29 cellular contexts compared by ENCODE assay signal in the genomic region with DNA sequence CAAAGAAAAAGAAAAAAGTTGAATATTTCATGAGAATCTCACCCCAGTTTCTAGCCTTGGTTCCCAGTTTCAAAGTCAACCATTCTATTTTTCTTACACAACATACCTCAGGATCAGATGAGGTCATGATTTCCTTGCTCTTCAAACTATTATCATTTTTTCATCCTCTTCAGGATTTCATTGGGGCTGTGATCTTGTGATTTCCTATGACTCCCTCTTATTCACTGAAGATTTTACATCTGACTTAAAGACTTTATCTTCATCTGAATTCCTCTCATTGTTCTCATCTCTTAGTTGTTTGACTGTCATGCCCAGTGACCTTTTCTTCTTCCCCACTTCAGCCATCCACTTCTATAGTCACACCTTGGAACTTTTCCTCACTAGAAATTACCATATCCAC. TPM values are rescaled to one million over a fixed set of nuclear protein-coding genes. Genes with fewer than 3 reads are reported as not detected.
A peak's percentile ranks its signal among the peaks of the same experiment; 100 is the strongest.
DNase-seq lines count a peak whose midpoint lies in the region; ATAC-seq and TF ChIP-seq lines count a peak whose summit lies in the region.
"Had no signal": no experiment of that assay in that cellular context is flagged by ENCODE, and none has a peak within 500 bp of the region (broad histone marks: within the 10 kb centered on the region; RNA-seq: fewer than 3 reads in every experiment).

No MANE protein-coding gene starts in this region.

- H3K4me1 Mint-ChIP-seq in activated T-cell treated with anti-CD3 and anti-CD28 coated beads, Interleukin-2, amount 50 U/mL, for 72 hours (ENCODE audit: low read depth) = peaks cover 14% of the 10 kb centered on the region

- H4K20me1 ChIP-seq in osteoblast (ENCODE audit: insufficient read depth, low read length) = no peaks in the 10 kb centered on the region
- H4K20me1 ChIP-seq: BLaER1 treated with 17β-estradiol and CSF1 and Interleukin-3, amounts not matched to agents 10 nM and 100 nM had no signal

- H3K27ac Mint-ChIP-seq in activated T-cell treated with anti-CD3 and anti-CD28 coated beads, Interleukin-2, amount 50 U/mL, for 72 hours = no peak overlapping the region
- H3K27ac Mint-ChIP-seq: activated CD4-positive, alpha-beta memory T cell treated with anti-CD3 and anti-CD28 coated beads for 36 hours; natural killer cell had no signal

- no peak overlapping the region for H3K4me3 Mint-ChIP-seq in activated T-cell treated with anti-CD3 and anti-CD28 coated beads, Interleukin-2, amount 50 U/mL, for 72 hours
- H3K4me3 Mint-ChIP-seq: activated CD4-positive, alpha-beta memory T cell treated with anti-CD3 and anti-CD28 coated beads for 36 hours; natural killer cell had no signal

- no peaks in the 10 kb centered on the region for H3K27me3 ChIP-seq in osteoblast (ENCODE audit: insufficient read depth, low read length)
- H3K27me3 ChIP-seq: dorsolateral prefrontal cortex, tibial artery, vagina had no signal

- no peak overlapping the region for H2AFZ ChIP-seq in osteoblast (ENCODE audit: low read length)

- intact Hi-C loops in mucosa of descending colon (cut with DNase I, micrococcal nuclease) = no loop called here

- ATAC-seq in HG02870 (IDR thresholded peaks at IDR 0.05; ENCODE audit: unreplicated experiment) = no peak
- no peak for ATAC-seq in activated T-cell treated with anti-CD3 and anti-CD28 coated beads, Interleukin-2, amount 50 U/mL, for 72 hours (replicated peaks in 1 of 2)
- ATAC-seq in mucosa of descending colon = no peak
- ATAC-seq: natural killer cell, PC-3, Right ventricle myocardium inferior had no signal

- no peak overlapping the region for H3K27ac ChIP-seq in osteoblast (ENCODE audit: low read depth, low read length)
- H3K27ac ChIP-seq: BLaER1 treated with 17β-estradiol and CSF1 and Interleukin-3, amounts not matched to agents 10 nM and 100 nM; dorsolateral prefrontal cortex; tibial artery; vagina had no signal

- H3K4me1 ChIP-seq in osteoblast (ENCODE audit: insufficient read depth, low read length) = peaks cover 4% of the 10 kb centered on the region
- H3K4me1 ChIP-seq in mucosa of descending colon (ENCODE audit: low read depth) = no peaks in the 10 kb centered on the region
- H3K4me1 ChIP-seq: vagina had no signal

- H3K4me3 ChIP-seq in epithelial cell of esophagus (ENCODE audit: low read length) (no peak overlapping the region), osteoblast (ENCODE audit: insufficient read depth, low read length) (no peak overlapping the region), mucosa of descending colon (no peak overlapping the region)
- H3K4me3 ChIP-seq: BLaER1 treated with 17β-estradiol and CSF1 and Interleukin-3, amounts not matched to agents 10 nM and 100 nM; dorsolateral prefrontal cortex; tibial artery; vagina had no signal

- peaks cover 0 to 2% of the 10 kb centered on the region in 2 donors for H3K9me3 Mint-ChIP-seq in activated T-cell treated with anti-CD3 and anti-CD28 coated beads, Interleukin-2, amount 50 U/mL, for 72 hours
- H3K9me3 Mint-ChIP-seq: activated CD4-positive, alpha-beta memory T cell treated with anti-CD3 and anti-CD28 coated beads for 36 hours; natural killer cell had no signal

- DNase-seq in ELR (ENCODE audit: low read depth) = peak; percentile 66
- DNase-seq in NCI-H226 = peak; percentile 65
- peak; percentile 10 for DNase-seq in epithelial cell of esophagus (ENCODE audit: low read depth)
- peak; percentile 47 for DNase-seq in osteoblast (ENCODE audit: insufficient read length, low spot score, missing footprints)
- DNase-seq in activated T-cell treated with anti-CD3 and anti-CD28 coated beads, Interleukin-2, amount 50 U/mL, for 72 hours = no peak
- no peak for DNase-seq in mucosa of descending colon
- DNase-seq: activated CD4-positive, alpha-beta memory T cell treated with anti-CD3 and anti-CD28 coated beads for 36 hours; activated CD4-positive, alpha-beta T cell treated with anti-CD3 and anti-CD28 coated beads for 1 hour; activated naive CD4-positive, alpha-beta T cell treated with Interleukin-2 at 50 U/mL for 16 hours; cerebellar nuclear complex; COR-L47; DMS53; dorsolateral prefrontal cortex; GDM1; islet precursor cell; KBM-7; natural killer cell; NCI-H1092 treated with DMSO at 0.1 percent for 48 hours; NCI-H187; NCI-H524; NK-92 treated with Interleukin-12 subunit alpha and Interleukin-12 subunit beta, amount 100 ng/mL, for 24 hours; occipital lobe; PC-3; stimulated activated CD4-positive, alpha-beta T cell treated with anti-CD3 and anti-CD28 coated beads, Interleukin-4, amount 100 ng/mL, for 24 hours; tibial artery had no signal

- no peaks in the 10 kb centered on the region for H3K9me3 ChIP-seq in osteoblast (ENCODE audit: low read depth, low read length)
- H3K9me3 ChIP-seq in mucosa of descending colon = no peaks in the 10 kb centered on the region
- H3K9me3 ChIP-seq: tibial artery, vagina had no signal

- no peaks in the 10 kb centered on the region for H3K36me3 Mint-ChIP-seq in activated T-cell treated with anti-CD3 and anti-CD28 coated beads, Interleukin-2, amount 50 U/mL, for 72 hours (ENCODE audit: insufficient read depth in 2 of 2)
- H3K36me3 Mint-ChIP-seq: activated CD4-positive, alpha-beta memory T cell treated with anti-CD3 and anti-CD28 coated beads for 36 hours; natural killer cell had no signal

- H3K36me3 ChIP-seq in osteoblast (ENCODE audit: insufficient read depth, low read length) = no peaks in the 10 kb centered on the region
- H3K36me3 ChIP-seq in mucosa of descending colon (ENCODE audit: low read depth) = no peaks in the 10 kb centered on the region
- H3K36me3 ChIP-seq: BLaER1 treated with 17β-estradiol and CSF1 and Interleukin-3, amounts not matched to agents 10 nM and 100 nM; tibial artery; vagina had no signal

- peak overlapping the region; percentile 33 for H3K4me2 ChIP-seq in osteoblast (ENCODE audit: insufficient read depth, low read length)
- H3K4me2 ChIP-seq: BLaER1 treated with 17β-estradiol and CSF1 and Interleukin-3, amounts not matched to agents 10 nM and 100 nM had no signal

- H3K27me3 Mint-ChIP-seq in activated T-cell treated with anti-CD3 and anti-CD28 coated beads, Interleukin-2, amount 50 U/mL, for 72 hours (ENCODE audit: low read depth) = peaks cover 7% of the 10 kb centered on the region

- TF ChIP-seq CTCF in epithelial cell of esophagus (IDR thresholded peaks at IDR 0.05; ENCODE audit: insufficient read depth, low read depth, low read length, missing control alignments) = no peak
- no peak for TF ChIP-seq CTCF in osteoblast (IDR thresholded peaks at IDR 0.05; ENCODE audit: extremely low read depth, low read depth, low read length)
- TF ChIP-seq CTCF in mucosa of descending colon (IDR thresholded peaks at IDR 0.05) = no peak

- H3K79me2 ChIP-seq in osteoblast (ENCODE audit: insufficient read depth, low read length) = no peaks in the 10 kb centered on the region

RNA-seq across cellular contexts. Expression of gene C3orf33, which starts 3.1 kb away (rescaled TPM):
- total RNA-seq in osteoblast (2.5 and 4.7 TPM in 2 replicates), mucosa of descending colon (1 to 10 TPM; 1.7 to 3.3 (median 2.0) TPM)
- total RNA-seq in activated T-cell treated with anti-CD3 and anti-CD28 coated beads, Interleukin-2, amount 50 U/mL, for 72 hours = 1 to 10 TPM; 3.3 to 5.1 TPM

RNA-seq across cellular contexts. Expression of gene SLC33A1, which starts 45.0 kb away (rescaled TPM):
- total RNA-seq in osteoblast (35.7 and 36.9 TPM in 2 replicates), mucosa of descending colon (10 to 100 TPM; 25.8 to 31.0 (median 27.8) TPM)
- 10 to 100 TPM; 30.0 to 39.5 TPM for total RNA-seq in activated T-cell treated with anti-CD3 and anti-CD28 coated beads, Interleukin-2, amount 50 U/mL, for 72 hours

Comparison
In these comparisons a context has a peak if more than half of its experiments do, and no peak if none do; other contexts are left out.
1. DNase-seq: peak in ELR (single experiment), NCI-H226 (single experiment), epithelial cell of esophagus (single experiment) and osteoblast (single experiment); none in activated T-cell treated with anti-CD3 and anti-CD28 coated beads, Interleukin-2, amount 50 U/mL, for 72 hours (0 of 2) and mucosa of descending colon (0 of 3).